In the genomic region with DNA sequence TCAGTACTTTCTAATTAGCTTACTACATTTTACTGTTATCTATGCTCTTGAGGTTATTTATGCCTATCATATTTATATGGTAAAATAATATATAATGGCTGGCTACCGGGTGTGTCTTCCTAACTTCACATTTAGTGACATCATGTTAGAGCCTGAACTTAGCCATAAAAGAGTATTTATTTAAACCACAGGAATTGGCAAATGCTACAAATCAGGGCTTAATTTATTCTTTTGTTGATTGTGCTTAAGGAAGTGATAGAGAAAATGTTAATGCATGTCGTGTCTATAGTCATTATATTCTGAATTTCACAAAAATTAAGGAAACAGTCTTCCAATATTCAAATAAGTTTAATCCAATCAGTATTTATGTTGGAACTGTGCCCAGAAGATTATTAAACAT, we compare ENCODE assay signal across 16 cellular contexts.
DNase-seq lines count a peak whose midpoint lies in the region; ATAC-seq and TF ChIP-seq lines count a peak whose summit lies in the region.
"Had no signal": no experiment of that assay in that cellular context is flagged by ENCODE, and none has a peak within 500 bp of the region (broad histone marks: within the 10 kb centered on the region; RNA-seq: fewer than 3 reads in every experiment).

No MANE protein-coding gene starts in this region.

- H3K9me2 ChIP-seq in GM23248 (ENCODE audit: insufficient read depth): no peaks in the 10 kb centered on the region

- H3K4me2 ChIP-seq in GM23248 (ENCODE audit: unreplicated experiment) (no peak overlapping the region), fibroblast of lung (ENCODE audit: extremely low read depth, insufficient read depth, low read length) (no peak overlapping the region)
- H3K4me2 ChIP-seq: GM23338 had no signal

- no peak overlapping the region for H3K9ac ChIP-seq in GM23248
- no peak overlapping the region for H3K9ac ChIP-seq in SK-N-MC (ENCODE audit: insufficient read length)
- no peak overlapping the region for H3K9ac ChIP-seq in fibroblast of lung (ENCODE audit: insufficient read depth, low read length)

- H3K4me3 ChIP-seq in GM23248 (no peak overlapping the region), SK-N-MC (no peak overlapping the region), fibroblast of lung (replicated peaks in 1 of 4; ENCODE audit: control extremely low read depth in 1 of 4, insufficient read depth in 1 of 4, low read depth in 3 of 4, low read length in 4 of 4) (no peak overlapping the region), spleen (no peak overlapping the region), body of pancreas (no peak overlapping the region)
- H3K4me3 ChIP-seq: GM23338 had no signal

- TF ChIP-seq POLR2A in spleen (IDR thresholded peaks at IDR 0.05) (no peak), body of pancreas (IDR thresholded peaks at IDR 0.05) (no peak)

- H3K9me3 ChIP-seq in GM23248 (ENCODE audit: low read depth) (no peaks in the 10 kb centered on the region), SK-N-MC (ENCODE audit: low read depth, low read length) (no peaks in the 10 kb centered on the region), fibroblast of lung (ENCODE audit: control insufficient read depth, insufficient read depth, low read depth, low read length) (no peaks in the 10 kb centered on the region), spleen (peaks cover 0 to 13% (median 0%) of the 10 kb centered on the region in 8 donors), body of pancreas (no peaks in the 10 kb centered on the region)
- H3K9me3 ChIP-seq: BE2C had no signal

- WGBS in GM23248 (ENCODE audit: low coverage in 1 of 2, low lambda C conversion rate in 2 of 2, missing lambda C conversion rate in 2 of 2), 2 experiments: 95 to 99% methylated on average over 2 of the region's 2 CpGs
- 88 to 98% (median 92%) methylated on average over 2 of the region's 2 CpGs for WGBS in spleen, 5 donors
- WGBS in body of pancreas, 2 donors: 76 to 84% methylated on average over 2 of the region's 2 CpGs

- H2AFZ ChIP-seq in GM23248 (no peak overlapping the region), fibroblast of lung (ENCODE audit: low read length) (no peak overlapping the region)
- H2AFZ ChIP-seq: GM23338 had no signal

- H3K27ac ChIP-seq in GM23248 (no peak overlapping the region), SK-N-MC (peak overlapping the region; percentile 92; the same call in 1 of the 2 replicates), fibroblast of lung (ENCODE audit: insufficient read depth, low read length) (no peak overlapping the region), spleen (no peak overlapping the region), body of pancreas (no peak overlapping the region)
- H3K27ac ChIP-seq: C4-2B, HL-60 had no signal

- H3K27me3 ChIP-seq in GM23248 (replicated peaks; ENCODE audit: insufficient read depth): no peaks in the 10 kb centered on the region
- no peaks in the 10 kb centered on the region for H3K27me3 ChIP-seq in fibroblast of lung (ENCODE audit: control insufficient read depth, insufficient read depth, low read length)
- no peaks in the 10 kb centered on the region for H3K27me3 ChIP-seq in spleen (replicated peaks in 1 of 7)
- no peaks in the 10 kb centered on the region for H3K27me3 ChIP-seq in body of pancreas
- H3K27me3 ChIP-seq: BE2C had no signal

- ATAC-seq in HG02571 (IDR thresholded peaks at IDR 0.05; ENCODE audit: unreplicated experiment) (no peak), body of pancreas (no peak)
- ATAC-seq: GM23338 had no signal

- H4K20me1 ChIP-seq in GM23248 (ENCODE audit: insufficient read depth) (no peaks in the 10 kb centered on the region), fibroblast of lung (ENCODE audit: control insufficient read depth, extremely low read depth, insufficient read depth, low read length) (no peaks in the 10 kb centered on the region)

- in situ Hi-C loops in GM23248 (cut with MboI): no loop called here

- peaks cover 4% of the 10 kb centered on the region; the same call in 1 of the 2 replicates for H3F3A ChIP-seq in GM23248 (ENCODE audit: insufficient read depth)

- H3K36me3 ChIP-seq in GM23248 (ENCODE audit: low read depth) (no peaks in the 10 kb centered on the region), SK-N-MC (ENCODE audit: insufficient read depth, low read length) (no peaks in the 10 kb centered on the region; the same call in 1 of the 2 replicates), fibroblast of lung (ENCODE audit: control insufficient read depth, insufficient read depth, low read length) (no peaks in the 10 kb centered on the region), spleen (no peaks in the 10 kb centered on the region), body of pancreas (replicated peaks in 1 of 2; ENCODE audit: insufficient read depth in 1 of 2, low read depth in 2 of 2) (no peaks in the 10 kb centered on the region)
- H3K36me3 ChIP-seq: BE2C had no signal

- H3K79me2 ChIP-seq in GM23248 (ENCODE audit: insufficient read depth) (peaks cover 82% of the 10 kb centered on the region), fibroblast of lung (ENCODE audit: control insufficient read depth, insufficient read depth, low read length) (no peaks in the 10 kb centered on the region)

- H3K4me1 ChIP-seq in GM23248 (ENCODE audit: insufficient read depth) (peaks cover 25% of the 10 kb centered on the region), fibroblast of lung (ENCODE audit: control insufficient read depth, extremely low read depth, insufficient read depth, low read length) (no peaks in the 10 kb centered on the region), spleen (peaks cover 0 to 3% (median 0%) of the 10 kb centered on the region in 6 donors), body of pancreas (no peaks in the 10 kb centered on the region)
- H3K4me1 ChIP-seq: BE2C had no signal

- TF ChIP-seq CTCF in fibroblast of lung (conservative IDR thresholded peaks at IDR 0.05 in 1 of 2, IDR thresholded peaks at IDR 0.05 in 1 of 2; ENCODE audit: low read depth in 1 of 2, low read length in 2 of 2) (no peak), GM10266 (IDR thresholded peaks at IDR 0.05; ENCODE audit: control insufficient read depth, insufficient read depth, low read depth, missing control alignments) (no peak), spleen (IDR thresholded peaks at IDR 0.05 in 8 of 11, conservative IDR thresholded peaks at IDR 0.05 in 3 of 11) (no peak), body of pancreas (IDR thresholded peaks at IDR 0.05) (no peak)

- DNase-seq in GM23248 (peak; percentile 17), SK-N-MC (ENCODE audit: low read depth, low spot score) (peak; percentile 70), fibroblast of lung (ENCODE audit: low read depth in 2 of 2) (peak; percentile 23 to 50), GM10266 (ENCODE audit: extremely low spot score) (no peak), spleen (no peak), body of pancreas (no peak)
- DNase-seq: BE2C; CD4-positive, alpha-beta memory T cell; COR-L47; DND-41; GF-D8; H7 had no signal

- intact Hi-C loops in spleen (cut with DNase I; ENCODE audit: low total_unique reads): no loop called here
- intact Hi-C loops in body of pancreas (cut with DNase I): no loop called here

Comparison
In these comparisons a context has a peak if more than half of its experiments do, and no peak if none do; other contexts are left out.
1. DNase-seq: peak in GM23248 (single experiment), SK-N-MC (single experiment) and fibroblast of lung (2 of 2); none in GM10266 (single experiment), spleen (single experiment) and body of pancreas (0 of 4).